In the genomic region with DNA sequence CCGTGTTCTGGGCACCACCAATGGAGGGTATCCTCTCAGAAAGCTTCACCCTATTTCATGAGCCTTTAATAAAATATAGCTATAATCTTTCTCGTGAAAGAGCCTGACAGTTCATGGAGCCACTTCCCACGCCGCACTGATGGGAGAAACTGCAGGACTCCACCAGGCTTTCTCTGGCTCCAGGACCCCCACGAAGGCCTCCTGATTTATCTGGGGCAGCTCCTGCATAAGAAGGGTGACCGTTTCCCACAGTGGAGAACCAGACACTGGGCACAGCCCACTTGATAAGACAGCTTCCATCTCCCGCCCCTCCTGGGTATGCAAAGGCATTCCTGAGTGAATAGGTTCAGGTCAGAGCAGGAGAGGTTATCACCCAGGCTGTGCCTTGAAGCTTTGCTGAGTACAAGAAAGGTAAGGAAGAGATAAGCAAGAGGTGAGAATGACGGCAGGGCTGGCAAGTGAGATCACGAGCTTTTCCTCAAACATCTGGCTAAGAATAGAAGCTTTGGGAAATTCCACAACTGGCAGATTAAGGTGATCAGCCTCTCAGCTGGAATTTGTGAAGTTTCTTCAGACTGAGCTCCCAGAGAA, we compare ENCODE assay signal across 1 cellular context.
TF ChIP-seq lines count a peak whose summit lies in the region.

No MANE protein-coding gene starts in this region.

TF ChIP-seq in GM23338, 12 proteins besides CTCF, POLR2A, EP300 and RAD21 (continued from another document):
- TF ChIP-seq, protein P1, sequence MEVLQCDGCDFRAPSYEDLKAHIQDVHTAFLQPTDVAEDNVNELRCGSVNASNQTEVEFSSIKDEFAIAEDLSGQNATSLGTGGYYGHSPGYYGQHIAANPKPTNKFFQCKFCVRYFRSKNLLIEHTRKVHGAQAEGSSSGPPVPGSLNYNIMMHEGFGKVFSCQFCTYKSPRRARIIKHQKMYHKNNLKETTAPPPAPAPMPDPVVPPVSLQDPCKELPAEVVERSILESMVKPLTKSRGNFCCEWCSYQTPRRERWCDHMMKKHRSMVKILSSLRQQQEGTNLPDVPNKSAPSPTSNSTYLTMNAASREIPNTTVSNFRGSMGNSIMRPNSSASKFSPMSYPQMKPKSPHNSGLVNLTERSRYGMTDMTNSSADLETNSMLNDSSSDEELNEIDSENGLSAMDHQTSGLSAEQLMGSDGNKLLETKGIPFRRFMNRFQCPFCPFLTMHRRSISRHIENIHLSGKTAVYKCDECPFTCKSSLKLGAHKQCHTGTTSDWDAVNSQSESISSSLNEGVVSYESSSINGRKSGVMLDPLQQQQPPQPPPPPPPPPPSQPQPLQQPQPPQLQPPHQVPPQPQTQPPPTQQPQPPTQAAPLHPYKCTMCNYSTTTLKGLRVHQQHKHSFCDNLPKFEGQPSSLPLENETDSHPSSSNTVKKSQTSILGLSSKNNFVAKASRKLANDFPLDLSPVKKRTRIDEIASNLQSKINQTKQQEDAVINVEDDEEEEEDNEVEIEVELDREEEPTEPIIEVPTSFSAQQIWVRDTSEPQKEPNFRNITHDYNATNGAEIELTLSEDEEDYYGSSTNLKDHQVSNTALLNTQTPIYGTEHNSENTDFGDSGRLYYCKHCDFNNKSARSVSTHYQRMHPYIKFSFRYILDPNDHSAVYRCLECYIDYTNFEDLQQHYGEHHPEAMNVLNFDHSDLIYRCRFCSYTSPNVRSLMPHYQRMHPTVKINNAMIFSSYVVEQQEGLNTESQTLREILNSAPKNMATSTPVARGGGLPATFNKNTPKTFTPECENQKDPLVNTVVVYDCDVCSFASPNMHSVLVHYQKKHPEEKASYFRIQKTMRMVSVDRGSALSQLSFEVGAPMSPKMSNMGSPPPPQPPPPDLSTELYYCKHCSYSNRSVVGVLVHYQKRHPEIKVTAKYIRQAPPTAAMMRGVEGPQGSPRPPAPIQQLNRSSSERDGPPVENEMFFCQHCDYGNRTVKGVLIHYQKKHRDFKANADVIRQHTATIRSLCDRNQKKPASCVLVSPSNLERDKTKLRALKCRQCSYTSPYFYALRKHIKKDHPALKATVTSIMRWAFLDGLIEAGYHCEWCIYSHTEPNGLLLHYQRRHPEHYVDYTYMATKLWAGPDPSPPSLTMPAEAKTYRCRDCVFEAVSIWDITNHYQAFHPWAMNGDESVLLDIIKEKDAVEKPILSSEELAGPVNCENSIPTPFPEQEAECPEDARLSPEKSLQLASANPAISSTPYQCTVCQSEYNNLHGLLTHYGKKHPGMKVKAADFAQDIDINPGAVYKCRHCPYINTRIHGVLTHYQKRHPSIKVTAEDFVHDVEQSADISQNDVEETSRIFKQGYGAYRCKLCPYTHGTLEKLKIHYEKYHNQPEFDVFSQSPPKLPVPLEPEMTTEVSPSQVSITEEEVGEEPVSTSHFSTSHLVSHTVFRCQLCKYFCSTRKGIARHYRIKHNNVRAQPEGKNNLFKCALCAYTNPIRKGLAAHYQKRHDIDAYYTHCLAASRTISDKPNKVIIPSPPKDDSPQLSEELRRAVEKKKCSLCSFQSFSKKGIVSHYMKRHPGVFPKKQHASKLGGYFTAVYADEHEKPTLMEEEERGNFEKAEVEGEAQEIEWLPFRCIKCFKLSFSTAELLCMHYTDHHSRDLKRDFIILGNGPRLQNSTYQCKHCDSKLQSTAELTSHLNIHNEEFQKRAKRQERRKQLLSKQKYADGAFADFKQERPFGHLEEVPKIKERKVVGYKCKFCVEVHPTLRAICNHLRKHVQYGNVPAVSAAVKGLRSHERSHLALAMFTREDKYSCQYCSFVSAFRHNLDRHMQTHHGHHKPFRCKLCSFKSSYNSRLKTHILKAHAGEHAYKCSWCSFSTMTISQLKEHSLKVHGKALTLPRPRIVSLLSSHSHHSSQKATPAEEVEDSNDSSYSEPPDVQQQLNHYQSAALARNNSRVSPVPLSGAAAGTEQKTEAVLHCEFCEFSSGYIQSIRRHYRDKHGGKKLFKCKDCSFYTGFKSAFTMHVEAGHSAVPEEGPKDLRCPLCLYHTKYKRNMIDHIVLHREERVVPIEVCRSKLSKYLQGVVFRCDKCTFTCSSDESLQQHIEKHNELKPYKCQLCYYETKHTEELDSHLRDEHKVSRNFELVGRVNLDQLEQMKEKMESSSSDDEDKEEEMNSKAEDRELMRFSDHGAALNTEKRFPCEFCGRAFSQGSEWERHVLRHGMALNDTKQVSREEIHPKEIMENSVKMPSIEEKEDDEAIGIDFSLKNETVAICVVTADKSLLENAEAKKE (CRISPR knock-in tag; IDR thresholded peaks at IDR 0.05): no peak
- TF ChIP-seq CREB1 (CRISPR knock-in tag; IDR thresholded peaks at IDR 0.05; ENCODE audit: low read depth): no peak
- no peak for TF ChIP-seq STAT1 (IDR thresholded peaks at IDR 0.05; ENCODE audit: unreplicated experiment)
- no peak for TF ChIP-seq NANOG (IDR thresholded peaks at IDR 0.05; ENCODE audit: borderline replicate concordance)
- TF ChIP-seq EZH2phosphoT487 (IDR thresholded peaks at IDR 0.05; ENCODE audit: unreplicated experiment): no peak
- TF ChIP-seq ZNF331 (CRISPR knock-in tag; IDR thresholded peaks at IDR 0.05; ENCODE audit: low read depth): no peak
